8 cellular contexts compared by ENCODE assay signal in genomic region chr12:3218150-3218845, GRCh38.
A peak's percentile ranks its signal among the peaks of the same experiment; 100 is the strongest.
DNase-seq lines count a peak whose midpoint lies in the region; ATAC-seq and TF ChIP-seq lines count a peak whose summit lies in the region.

No MANE protein-coding gene starts in this region.

- intact Hi-C loops in Right ventricle myocardium inferior (cut with DNase I) = no loop called here
- intact Hi-C loops in cardiac septum (cut with DNase I) = no loop called here
- intact Hi-C loops in aorta (cut with DNase I) = no loop called here

- H3K4me3 ChIP-seq in astrocyte of the cerebellum (ENCODE audit: low read depth, low read length) (no peak overlapping the region), aorta (ENCODE audit: low read length in 2 of 2) (no peak overlapping the region)

- H3K4me1 ChIP-seq in aorta (ENCODE audit: control insufficient read depth in 1 of 2, insufficient read depth in 2 of 2, low read length in 2 of 2) = no peaks in the 10 kb centered on the region

- H3K27ac Mint-ChIP-seq in activated naive CD4-positive, alpha-beta T cell treated with anti-CD3 and anti-CD28 coated beads, Interleukin-2, amount 50 U/mL, for 72 hours = peak overlapping the region in 1 of 2 donors; percentile 73

- H3K36me3 Mint-ChIP-seq in activated naive CD4-positive, alpha-beta T cell treated with anti-CD3 and anti-CD28 coated beads, Interleukin-2, amount 50 U/mL, for 72 hours = no peaks in the 10 kb centered on the region

- 12 to 15% methylated on average over 10 of the region's 10 CpGs for WGBS in aorta, 2 donors

- no peak for TF ChIP-seq CTCF in astrocyte of the cerebellum (IDR thresholded peaks at IDR 0.05; ENCODE audit: low read depth, low read length, missing control alignments)

- H3K27me3 ChIP-seq in aorta (ENCODE audit: control insufficient read depth in 1 of 2, insufficient read depth in 2 of 2, low read length in 1 of 2) = no peaks in the 10 kb centered on the region

- H3K9me3 ChIP-seq in aorta (ENCODE audit: control insufficient read depth, low read length) = no peaks in the 10 kb centered on the region

- H3K27ac ChIP-seq in aorta (ENCODE audit: low read depth in 1 of 2, low read length in 2 of 2) = peak overlapping the region; percentile 32 to 89

- no peaks in the 10 kb centered on the region for H3K36me3 ChIP-seq in aorta (ENCODE audit: control insufficient read depth in 1 of 2, insufficient read depth in 2 of 2, low read length in 1 of 2)

- no peaks in the 10 kb centered on the region for H3K9me3 Mint-ChIP-seq in activated naive CD4-positive, alpha-beta T cell treated with anti-CD3 and anti-CD28 coated beads, Interleukin-2, amount 50 U/mL, for 72 hours

- DNase-seq in Right ventricle myocardium inferior (ENCODE audit: missing footprints) (peak; percentile 93), cardiac septum (ENCODE audit: low spot score) (no peak), astrocyte of the cerebellum (ENCODE audit: low read depth) (peak; percentile 37), left lobe of liver (ENCODE audit: low spot score) (peak; percentile 61), aorta (peak; percentile 90 to 95)
- DNase-seq in activated naive CD4-positive, alpha-beta T cell treated with anti-CD3 and anti-CD28 coated beads, Interleukin-2, amount 50 U/mL, for 72 hours (ENCODE audit: low spot score in 2 of 2) = no peak

- in situ Hi-C loops in astrocyte of the cerebellum (cut with HindIII; ENCODE audit: low sequenced_read_pairs) = no loop called here

- peak; percentile 88 for ATAC-seq in Right ventricle myocardium inferior
- peak; percentile 77 for ATAC-seq in left lobe of liver
- peak; percentile 79 for ATAC-seq in aorta (ENCODE audit: low FRiP score)
- ATAC-seq in HG03378 (IDR thresholded peaks at IDR 0.05; ENCODE audit: unreplicated experiment) = no peak
- ATAC-seq in activated naive CD4-positive, alpha-beta T cell treated with anti-CD3 and anti-CD28 coated beads, Interleukin-2, amount 50 U/mL, for 72 hours = no peak
- no peak for ATAC-seq in HG03139 (IDR thresholded peaks at IDR 0.05; ENCODE audit: unreplicated experiment)

Comparison
In these comparisons a context has a peak if more than half of its experiments do, and no peak if none do; other contexts are left out.
1. DNase-seq: peak in Right ventricle myocardium inferior (single experiment), astrocyte of the cerebellum (single experiment), left lobe of liver (single experiment) and aorta (2 of 2); none in cardiac septum (single experiment) and activated naive CD4-positive, alpha-beta T cell treated with anti-CD3 and anti-CD28 coated beads, Interleukin-2, amount 50 U/mL, for 72 hours (0 of 2).
2. ATAC-seq: peak in Right ventricle myocardium inferior (single experiment), left lobe of liver (single experiment) and aorta (single experiment); none in HG03378 (single experiment), activated naive CD4-positive, alpha-beta T cell treated with anti-CD3 and anti-CD28 coated beads, Interleukin-2, amount 50 U/mL, for 72 hours (0 of 2) and HG03139 (single experiment).